In genomic region chr7:31251441-31251840, GRCh38 we compare ENCODE assay signal across 16 cellular contexts.
DNase-seq lines count a peak whose midpoint lies in the region; TF ChIP-seq lines count a peak whose summit lies in the region.
"Had no signal": no experiment of that assay in that cellular context is flagged by ENCODE, and none has a peak within 500 bp of the region (broad histone marks: within the 10 kb centered on the region; RNA-seq: fewer than 3 reads in every experiment).

No MANE protein-coding gene starts in this region.

- H3K9me3 Mint-ChIP-seq in MCF 10A (ENCODE audit: unreplicated experiment): no peaks in the 10 kb centered on the region
- H3K9me3 Mint-ChIP-seq in endodermal cell: no peaks in the 10 kb centered on the region

- no peaks in the 10 kb centered on the region for H3K36me3 Mint-ChIP-seq in MCF 10A (ENCODE audit: insufficient read depth, unreplicated experiment)
- no peaks in the 10 kb centered on the region for H3K36me3 Mint-ChIP-seq in endodermal cell (ENCODE audit: low read depth)
- H3K36me3 Mint-ChIP-seq: CD14-positive monocyte had no signal

- H3K9ac ChIP-seq in endodermal cell (ENCODE audit: extremely low read depth, low read length, poor library complexity, severe bottlenecking): no peak overlapping the region
- H3K9ac ChIP-seq in mesendoderm (ENCODE audit: low read length): no peak overlapping the region

- 84 to 85% methylated on average over 6 to 8 of the region's 8 CpGs for WGBS in endodermal cell (ENCODE audit: insufficient coverage in 1 of 2, insufficient read length in 1 of 2), 2 experiments
- no CpG with 5 or more reads among the region's 8 CpGs for WGBS in mesendoderm (ENCODE audit: extremely low coverage, insufficient coverage, low lambda C conversion rate)
- 55 to 64% methylated on average over 8 of the region's 8 CpGs for WGBS in lower leg skin, 2 donors

- no peaks in the 10 kb centered on the region for H3K79me1 ChIP-seq in mesendoderm (ENCODE audit: low read length)

- H3K18ac ChIP-seq in mesendoderm (ENCODE audit: low read length): no peak overlapping the region

- no peak overlapping the region for H4K8ac ChIP-seq in mesendoderm (ENCODE audit: low read depth, low read length)

- H3K79me2 ChIP-seq in mesendoderm (ENCODE audit: control insufficient read depth, insufficient read depth, low read length): no peaks in the 10 kb centered on the region

- H3K36me3 ChIP-seq in breast epithelium (no peaks in the 10 kb centered on the region), endodermal cell (ENCODE audit: control insufficient read depth, insufficient read depth, low read length) (no peaks in the 10 kb centered on the region), mesendoderm (ENCODE audit: control insufficient read depth, insufficient read depth, low read length) (no peaks in the 10 kb centered on the region)

- no peak overlapping the region for H3K4ac ChIP-seq in mesendoderm (ENCODE audit: low read depth, low read length)

- H3K4me1 Mint-ChIP-seq in MCF 10A (ENCODE audit: insufficient read depth, unreplicated experiment) (no peaks in the 10 kb centered on the region), endodermal cell (peaks cover 3% of the 10 kb centered on the region)
- H3K4me1 Mint-ChIP-seq: CD14-positive monocyte had no signal

- no peak overlapping the region for H3K56ac ChIP-seq in mesendoderm (ENCODE audit: low read length)

- CTCF ChIA-PET in MCF 10A (lab: Yijun Ruan, JAX) (no interaction called here), RWPE1 (lab: Yijun Ruan, JAX) (no interaction called here)

- H3K4me3 ChIP-seq in breast epithelium (no peak overlapping the region), endodermal cell (ENCODE audit: low read length) (no peak overlapping the region), mesendoderm (ENCODE audit: low read length) (no peak overlapping the region), foreskin fibroblast (ENCODE audit: low read depth in 1 of 2, low read length in 2 of 2) (no peak overlapping the region), lower leg skin (ENCODE audit: low read depth, poor library complexity, severe bottlenecking) (no peak overlapping the region)
- H3K4me3 ChIP-seq: K562, SK-N-MC had no signal

- H3K23ac ChIP-seq in mesendoderm (ENCODE audit: low read length): no peak overlapping the region

- POLR2A ChIA-PET in MCF 10A (lab: Yijun Ruan, JAX) (no interaction called here), RWPE1 (lab: Yijun Ruan, JAX; ENCODE audit: low non-redundant PET) (no interaction called here)

- H3K27me3 ChIP-seq in breast epithelium (no peaks in the 10 kb centered on the region), endodermal cell (ENCODE audit: control insufficient read depth, insufficient read depth, low read length, poor library complexity, severe bottlenecking) (no peaks in the 10 kb centered on the region), mesendoderm (ENCODE audit: insufficient read depth, low read length, poor library complexity) (no peaks in the 10 kb centered on the region)

- H4K5ac ChIP-seq in mesendoderm (ENCODE audit: low read length): no peak overlapping the region

- H2BK120ac ChIP-seq in mesendoderm (ENCODE audit: low read depth, low read length): no peak overlapping the region

- H3K4me1 ChIP-seq in breast epithelium (no peaks in the 10 kb centered on the region), endodermal cell (ENCODE audit: control insufficient read depth, insufficient read depth, low read length) (no peaks in the 10 kb centered on the region), mesendoderm (ENCODE audit: control insufficient read depth, low read depth, low read length) (peaks cover 3% of the 10 kb centered on the region)

- H3K4me3 Mint-ChIP-seq in MCF 10A (ENCODE audit: unreplicated experiment): no peak overlapping the region
- no peak overlapping the region for H3K4me3 Mint-ChIP-seq in endodermal cell
- H3K4me3 Mint-ChIP-seq: CD14-positive monocyte had no signal

- no peak for TF ChIP-seq CTCF in MCF 10A (IDR thresholded peaks at IDR 0.05; ENCODE audit: unreplicated experiment)
- TF ChIP-seq CTCF in breast epithelium (IDR thresholded peaks at IDR 0.05): no peak
- TF ChIP-seq CTCF in RWPE1 (conservative IDR thresholded peaks at IDR 0.05; ENCODE audit: low read depth): no peak
- peak; percentile 68 for TF ChIP-seq CTCF in endodermal cell (conservative IDR thresholded peaks at IDR 0.05)
- TF ChIP-seq CTCF in foreskin fibroblast (IDR thresholded peaks at IDR 0.05; ENCODE audit: low read depth, low read length): no peak
- no peak for TF ChIP-seq CTCF in lower leg skin (IDR thresholded peaks at IDR 0.05)

- H3K27ac Mint-ChIP-seq in MCF 10A (ENCODE audit: low read depth, unreplicated experiment) (no peak overlapping the region), endodermal cell (no peak overlapping the region)
- H3K27ac Mint-ChIP-seq: CD14-positive monocyte had no signal

- no peak overlapping the region for H3K4me2 ChIP-seq in mesendoderm (ENCODE audit: low read length)

- no peak overlapping the region for H2BK5ac ChIP-seq in mesendoderm (ENCODE audit: low read length)

- peak; percentile 32 for DNase-seq in MCF 10A (ENCODE audit: unreplicated experiment)
- no peak for DNase-seq in breast epithelium (ENCODE audit: low spot score in 2 of 2)
- DNase-seq in RWPE1 (ENCODE audit: low spot score): peak; percentile 16
- DNase-seq in endodermal cell: peak; percentile 67
- peak; percentile 55 for DNase-seq in mesendoderm
- no peak for DNase-seq in NAMALWA (ENCODE audit: low spot score)
- no peak for DNase-seq in foreskin fibroblast
- DNase-seq in lower leg skin (ENCODE audit: low spot score in 2 of 2): no peak
- DNase-seq: DMS 273 treated with DMSO at 0.1 percent for 48 hours, NCI-H1048, NCI-H1694, NCI-H2107, NCI-H345 had no signal

- BruUV-seq in MCF 10A (replicated peaks; lab: Mats Ljungman, UMichigan): no TSS peak

- no peak overlapping the region for H2AK5ac ChIP-seq in mesendoderm (ENCODE audit: low read length)

- H3K9me3 ChIP-seq in breast epithelium (no peaks in the 10 kb centered on the region), endodermal cell (ENCODE audit: control insufficient read depth, low read length) (no peaks in the 10 kb centered on the region)

- TF ChIP-seq POLR2A in breast epithelium (IDR thresholded peaks at IDR 0.05) (no peak), lower leg skin (IDR thresholded peaks at IDR 0.05) (no peak)

- no peak overlapping the region for H2BK15ac ChIP-seq in mesendoderm (replicated peaks; ENCODE audit: low read depth)

- H3K27ac ChIP-seq in breast epithelium (no peak overlapping the region), RWPE1 (no peak overlapping the region), endodermal cell (ENCODE audit: low read depth, low read length) (no peak overlapping the region), mesendoderm (ENCODE audit: low read depth, low read length) (no peak overlapping the region)
- H3K27ac ChIP-seq: SK-N-MC had no signal

- intact Hi-C loops in MCF 10A (cut with micrococcal nuclease) (no loop called here), breast epithelium (cut with DNase I; ENCODE audit: low total_unique reads) (no loop called here), lower leg skin (cut with DNase I; ENCODE audit: low total_unique reads) (no loop called here)

- H3K27me3 Mint-ChIP-seq in MCF 10A (ENCODE audit: insufficient read depth, unreplicated experiment) (no peaks in the 10 kb centered on the region), endodermal cell (ENCODE audit: insufficient read depth) (peaks cover 13% of the 10 kb centered on the region)

Comparison
In these comparisons a context has a peak if more than half of its experiments do, and no peak if none do; other contexts are left out.
1. DNase-seq: peak in MCF 10A (single experiment), RWPE1 (single experiment), endodermal cell (single experiment) and mesendoderm (single experiment); none in breast epithelium (0 of 2), NAMALWA (single experiment), foreskin fibroblast (0 of 2) and lower leg skin (0 of 2).